ENCODE assay signal across 26 cellular contexts in genomic region chr6:4909063-4909645, GRCh38.
DNase-seq lines count a peak whose midpoint lies in the region; ATAC-seq and TF ChIP-seq lines count a peak whose summit lies in the region.
"Had no signal": no experiment of that assay in that cellular context is flagged by ENCODE, and none has a peak within 500 bp of the region (broad histone marks: within the 10 kb centered on the region; RNA-seq: fewer than 3 reads in every experiment).

No MANE protein-coding gene starts in this region.

- H3K4me3 Mint-ChIP-seq in central memory CD8-positive, alpha-beta T cell: no peak overlapping the region
- no peak overlapping the region for H3K4me3 Mint-ChIP-seq in natural killer cell
- H3K4me3 Mint-ChIP-seq in chondrocyte (ENCODE audit: unreplicated experiment): no peak overlapping the region
- H3K4me3 Mint-ChIP-seq: endodermal cell, nephron had no signal

- peak overlapping the region; percentile 85 for H3K27ac Mint-ChIP-seq in central memory CD8-positive, alpha-beta T cell (ENCODE audit: low read depth)
- H3K27ac Mint-ChIP-seq in natural killer cell: peak overlapping the region; percentile 82 to 90
- no peak overlapping the region for H3K27ac Mint-ChIP-seq in chondrocyte (ENCODE audit: unreplicated experiment)
- H3K27ac Mint-ChIP-seq: endodermal cell had no signal

- ATAC-seq in central memory CD8-positive, alpha-beta T cell (replicated peaks; ENCODE audit: extremely low read depth, poor library complexity, severe bottlenecking): no peak
- ATAC-seq in natural killer cell: no peak
- ATAC-seq in GM21825 (IDR thresholded peaks at IDR 0.05; ENCODE audit: unreplicated experiment): no peak
- no peak for ATAC-seq in HG03354 (IDR thresholded peaks at IDR 0.05; ENCODE audit: poor library complexity, severe bottlenecking, unreplicated experiment)

- intact Hi-C loops in natural killer cell (cut with micrococcal nuclease): loop anchor here (10.0 kb wide), 1 partner anchor 304 kb away; no protein-coding TSS in a partner anchor

- no peak for TF ChIP-seq CTCF in natural killer cell (IDR thresholded peaks at IDR 0.05)
- TF ChIP-seq CTCF in chondrocyte (IDR thresholded peaks at IDR 0.05): no peak

- peaks cover 57% of the 10 kb centered on the region for H3K4me1 Mint-ChIP-seq in central memory CD8-positive, alpha-beta T cell
- H3K4me1 Mint-ChIP-seq in natural killer cell (peaks cover 56 to 67% of the 10 kb centered on the region in 2 donors), chondrocyte (ENCODE audit: low read depth) (peaks cover 33% of the 10 kb centered on the region)

- H3K36me3 Mint-ChIP-seq in central memory CD8-positive, alpha-beta T cell (ENCODE audit: insufficient read depth): peaks cover 6% of the 10 kb centered on the region
- peaks cover 7% of the 10 kb centered on the region for H3K36me3 Mint-ChIP-seq in natural killer cell
- peaks cover 11% of the 10 kb centered on the region for H3K36me3 Mint-ChIP-seq in chondrocyte (ENCODE audit: low read depth)

- DNase-seq in COR-L47 (lab: John Stamatoyannopoulos, UW) (peak; percentile 13), NCI-H2227 (lab: John Stamatoyannopoulos, UW; ENCODE audit: unreplicated experiment) (peak; percentile 31), natural killer cell (no peak), chondrocyte (ENCODE audit: low spot score) (no peak)
- DNase-seq in central memory CD8-positive, alpha-beta T cell (ENCODE audit: low spot score in 2 of 2): no peak
- DNase-seq: activated CD4-positive, alpha-beta T cell treated with anti-CD3 and anti-CD28 coated beads for 48 hours; activated gamma-delta T cell treated with Interleukin-2 at 50 U/mL for 16 hours; activated T-cell treated with anti-CD3 and anti-CD28 coated beads, Interleukin-2, amount 50 U/mL, for 1 hour; Caco-2; central memory CD4-positive, alpha-beta T cell; dermis blood vessel endothelial cell; DMS79; endodermal cell; foreskin fibroblast; midbrain; NCI-H2029 treated with DMSO at 0.1 percent for 48 hours; NCI-H226; sigmoid colon; stimulated activated CD4-positive, alpha-beta T cell treated with anti-CD3 and anti-CD28 coated beads, Interleukin-12 subunit alpha, Interleukin-12 subunit beta, amount 100 ng/mL, for 4 hours; stimulated activated CD4-positive, alpha-beta T cell treated with anti-CD3 and anti-CD28 coated beads, Interleukin-4, amount 100 ng/mL, for 1 hour; SW 1271; T-helper 9 cell; tibial artery had no signal

- no peaks in the 10 kb centered on the region for H3K9me3 Mint-ChIP-seq in central memory CD8-positive, alpha-beta T cell
- H3K9me3 Mint-ChIP-seq in natural killer cell (no peaks in the 10 kb centered on the region), chondrocyte (ENCODE audit: low read depth) (no peaks in the 10 kb centered on the region)
- H3K9me3 Mint-ChIP-seq: endodermal cell, nephron had no signal

- H3K27me3 Mint-ChIP-seq in central memory CD8-positive, alpha-beta T cell: no peaks in the 10 kb centered on the region
- H3K27me3 Mint-ChIP-seq in natural killer cell (ENCODE audit: low read depth in 2 of 2) (no peaks in the 10 kb centered on the region), chondrocyte (ENCODE audit: low read depth) (no peaks in the 10 kb centered on the region)

Comparison
In these comparisons a context has a peak if more than half of its experiments do, and no peak if none do; other contexts are left out.
1. DNase-seq: peak in COR-L47 (single experiment) and NCI-H2227 (single experiment); none in central memory CD8-positive, alpha-beta T cell (0 of 2), natural killer cell (single experiment) and chondrocyte (single experiment).